Comparison of ENCODE assay signal across 15 cellular contexts in genomic region chr4:108080752-108081151, GRCh38.
A peak's percentile ranks its signal among the peaks of the same experiment; 100 is the strongest.
DNase-seq lines count a peak whose midpoint lies in the region; ATAC-seq and TF ChIP-seq lines count a peak whose summit lies in the region.
"Had no signal": no experiment of that assay in that cellular context is flagged by ENCODE, and none has a peak within 500 bp of the region (broad histone marks: within the 10 kb centered on the region; RNA-seq: fewer than 3 reads in every experiment).

No MANE protein-coding gene starts in this region.

- no peaks in the 10 kb centered on the region for H3K27me3 ChIP-seq in adrenal gland
- H3K27me3 ChIP-seq: heart right ventricle had no signal

- H3K9me3 Mint-ChIP-seq in T-helper 2 cell treated with Interferon-gamma antibody and Interleukin-4, amounts not matched to agents 5 μg/mL and 100 μg/mL, for 36 hours, result no peaks in the 10 kb centered on the region
- no peaks in the 10 kb centered on the region for H3K9me3 Mint-ChIP-seq in activated naive CD8-positive, alpha-beta T cell treated with anti-CD3 and anti-CD28 coated beads for 36 hours
- H3K9me3 Mint-ChIP-seq in stimulated activated memory B cell treated with anti-CD40 and anti-IgM and Interleukin-4, amounts not matched to agents 10 μg/mL and 1 μg/mL and 100 μg/mL, for 72 hours, result no peaks in the 10 kb centered on the region
- H3K9me3 Mint-ChIP-seq in CD14-positive monocyte, result peaks cover 0 to 3% (median 0%) of the 10 kb centered on the region in 7 donors

- H3K27me3 Mint-ChIP-seq in T-helper 2 cell treated with Interferon-gamma antibody and Interleukin-4, amounts not matched to agents 5 μg/mL and 100 μg/mL, for 36 hours (ENCODE audit: low read depth), result no peaks in the 10 kb centered on the region
- H3K27me3 Mint-ChIP-seq in activated naive CD8-positive, alpha-beta T cell treated with anti-CD3 and anti-CD28 coated beads for 36 hours, result no peaks in the 10 kb centered on the region
- peaks cover 10% of the 10 kb centered on the region for H3K27me3 Mint-ChIP-seq in stimulated activated memory B cell treated with anti-CD40 and anti-IgM and Interleukin-4, amounts not matched to agents 10 μg/mL and 1 μg/mL and 100 μg/mL, for 72 hours
- H3K27me3 Mint-ChIP-seq in CD14-positive monocyte (ENCODE audit: low read depth in 3 of 3), result peaks cover 5 to 9% (median 6%) of the 10 kb centered on the region in 3 donors

- H3K4me3 ChIP-seq in adrenal gland, result no peak overlapping the region
- H3K4me3 ChIP-seq: GM12878, heart right ventricle, prostate gland had no signal

- TF ChIP-seq CTCF in adrenal gland (IDR thresholded peaks at IDR 0.05) (no peak), CD14-positive monocyte (IDR thresholded peaks at IDR 0.05) (no peak)

- WGBS in adrenal gland, 4 donors, result 92 to 97% (median 96%) methylated on average over 3 to 10 of the region's 10 CpGs

- no peak for TF ChIP-seq POLR2A in adrenal gland (IDR thresholded peaks at IDR 0.05)

- no peak overlapping the region for H3K27ac ChIP-seq in adrenal gland
- H3K27ac ChIP-seq: heart right ventricle, prostate gland had no signal

- peaks cover 54% of the 10 kb centered on the region for H3K36me3 Mint-ChIP-seq in T-helper 2 cell treated with Interferon-gamma antibody and Interleukin-4, amounts not matched to agents 5 μg/mL and 100 μg/mL, for 36 hours (ENCODE audit: low read depth)
- peaks cover 77% of the 10 kb centered on the region for H3K36me3 Mint-ChIP-seq in activated naive CD8-positive, alpha-beta T cell treated with anti-CD3 and anti-CD28 coated beads for 36 hours
- H3K36me3 Mint-ChIP-seq in stimulated activated memory B cell treated with anti-CD40 and anti-IgM and Interleukin-4, amounts not matched to agents 10 μg/mL and 1 μg/mL and 100 μg/mL, for 72 hours, result no peaks in the 10 kb centered on the region
- H3K36me3 Mint-ChIP-seq in CD14-positive monocyte, result no peaks in the 10 kb centered on the region

- H3K9me3 ChIP-seq in adrenal gland (replicated peaks in 1 of 3), result no peaks in the 10 kb centered on the region
- H3K9me3 ChIP-seq: heart right ventricle, prostate gland had no signal

- DNase-seq in T-helper 2 cell treated with Interferon-gamma antibody and Interleukin-4, amounts not matched to agents 5 μg/mL and 100 μg/mL, for 36 hours (ENCODE audit: low spot score), result no peak
- DNase-seq in activated T-cell treated with anti-CD3 and anti-CD28 coated beads for 1 hour (ENCODE audit: low read depth) (peak; percentile 25), NCI-H2081 treated with DMSO at 0.1 percent for 48 hours (lab: John Stamatoyannopoulos, UW) (no peak), adrenal gland (no peak), CD14-positive monocyte (ENCODE audit: low spot score) (no peak)
- DNase-seq in activated naive CD8-positive, alpha-beta T cell treated with anti-CD3 and anti-CD28 coated beads for 36 hours, result peak; percentile 48
- DNase-seq in stimulated activated CD8-positive, alpha-beta memory T cell treated with anti-CD3 and anti-CD28 coated beads, Interleukin-12 subunit alpha, Interleukin-12 subunit beta, amount 100 ng/mL, for 1 hour (ENCODE audit: low read depth), result peak; percentile 20
- DNase-seq: erythroblast, heart right ventricle, NCI-H510A had no signal

- H3K4me1 Mint-ChIP-seq in T-helper 2 cell treated with Interferon-gamma antibody and Interleukin-4, amounts not matched to agents 5 μg/mL and 100 μg/mL, for 36 hours (ENCODE audit: low read depth), result peaks cover 22% of the 10 kb centered on the region
- peaks cover 76% of the 10 kb centered on the region for H3K4me1 Mint-ChIP-seq in activated naive CD8-positive, alpha-beta T cell treated with anti-CD3 and anti-CD28 coated beads for 36 hours
- no peaks in the 10 kb centered on the region for H3K4me1 Mint-ChIP-seq in stimulated activated memory B cell treated with anti-CD40 and anti-IgM and Interleukin-4, amounts not matched to agents 10 μg/mL and 1 μg/mL and 100 μg/mL, for 72 hours
- no peaks in the 10 kb centered on the region for H3K4me1 Mint-ChIP-seq in CD14-positive monocyte
- H3K4me1 Mint-ChIP-seq: B cell had no signal

- H3K27ac Mint-ChIP-seq in T-helper 2 cell treated with Interferon-gamma antibody and Interleukin-4, amounts not matched to agents 5 μg/mL and 100 μg/mL, for 36 hours, result peak overlapping the region; percentile 52
- H3K27ac Mint-ChIP-seq in activated naive CD8-positive, alpha-beta T cell treated with anti-CD3 and anti-CD28 coated beads for 36 hours, result peak overlapping the region; percentile 95
- no peak overlapping the region for H3K27ac Mint-ChIP-seq in stimulated activated memory B cell treated with anti-CD40 and anti-IgM and Interleukin-4, amounts not matched to agents 10 μg/mL and 1 μg/mL and 100 μg/mL, for 72 hours
- H3K27ac Mint-ChIP-seq in CD14-positive monocyte, result peak overlapping the region in 1 of 7 donors; percentile 15
- H3K27ac Mint-ChIP-seq: B cell had no signal

- no peak for ATAC-seq in stimulated activated memory B cell treated with anti-CD40 and anti-IgM and Interleukin-4, amounts not matched to agents 10 μg/mL and 1 μg/mL and 100 μg/mL, for 72 hours
- ATAC-seq: GM12878, heart right ventricle, Panc1 had no signal

- no peaks in the 10 kb centered on the region for H3K4me1 ChIP-seq in adrenal gland (replicated peaks in 1 of 2)
- H3K4me1 ChIP-seq: heart right ventricle, prostate gland had no signal

- H3K4me3 Mint-ChIP-seq in T-helper 2 cell treated with Interferon-gamma antibody and Interleukin-4, amounts not matched to agents 5 μg/mL and 100 μg/mL, for 36 hours, result peak overlapping the region; percentile 66
- peak overlapping the region; percentile 82 for H3K4me3 Mint-ChIP-seq in activated naive CD8-positive, alpha-beta T cell treated with anti-CD3 and anti-CD28 coated beads for 36 hours
- no peak overlapping the region for H3K4me3 Mint-ChIP-seq in stimulated activated memory B cell treated with anti-CD40 and anti-IgM and Interleukin-4, amounts not matched to agents 10 μg/mL and 1 μg/mL and 100 μg/mL, for 72 hours
- peak overlapping the region in 1 of 2 donors; percentile 5 for H3K4me3 Mint-ChIP-seq in CD14-positive monocyte
- H3K4me3 Mint-ChIP-seq: B cell had no signal

- intact Hi-C loops in adrenal gland (cut with DNase I), result no loop called here
- intact Hi-C loops in CD14-positive monocyte (cut with micrococcal nuclease), result no loop called here

- H3K36me3 ChIP-seq in adrenal gland (replicated peaks in 1 of 2), result peaks cover 3% of the 10 kb centered on the region in 2 donors
- H3K36me3 ChIP-seq: heart right ventricle, prostate gland had no signal

Comparison
In these comparisons a context has a peak if more than half of its experiments do, and no peak if none do; other contexts are left out.
1. DNase-seq: peak in activated T-cell treated with anti-CD3 and anti-CD28 coated beads for 1 hour (single experiment), activated naive CD8-positive, alpha-beta T cell treated with anti-CD3 and anti-CD28 coated beads for 36 hours (single experiment) and stimulated activated CD8-positive, alpha-beta memory T cell treated with anti-CD3 and anti-CD28 coated beads, Interleukin-12 subunit alpha, Interleukin-12 subunit beta, amount 100 ng/mL, for 1 hour (single experiment); none in T-helper 2 cell treated with Interferon-gamma antibody and Interleukin-4, amounts not matched to agents 5 μg/mL and 100 μg/mL, for 36 hours (single experiment), NCI-H2081 treated with DMSO at 0.1 percent for 48 hours (single experiment), adrenal gland (0 of 7) and CD14-positive monocyte (single experiment).